In genomic region chr19:15197275-15198005, GRCh38 we compare ENCODE assay signal across 13 cellular contexts. TPM values are rescaled to one million over a fixed set of nuclear protein-coding genes. Genes with fewer than 3 reads are reported as not detected.
DNase-seq lines count a peak whose midpoint lies in the region; ATAC-seq and TF ChIP-seq lines count a peak whose summit lies in the region.
"Had no signal": no experiment of that assay in that cellular context is flagged by ENCODE, and none has a peak within 500 bp of the region (broad histone marks: within the 10 kb centered on the region; RNA-seq: fewer than 3 reads in every experiment).

No MANE protein-coding gene starts in this region.

- H3K27ac ChIP-seq in BLaER1 (peak overlapping the region; percentile 94), HEK293 (ENCODE audit: extremely low read depth, low read depth, low read length) (no peak overlapping the region), SJCRH30 (peak overlapping the region; percentile 66), esophagus muscularis mucosa (replicated peaks in 1 of 4) (peak overlapping the region in 1 of 4 donors; percentile 1), brain microvascular endothelial cell (no peak overlapping the region)

- H3K4me2 ChIP-seq in BLaER1 = peak overlapping the region; percentile 95

- no peaks in the 10 kb centered on the region for H3K27me3 ChIP-seq in BLaER1
- no peaks in the 10 kb centered on the region for H3K27me3 ChIP-seq in SJCRH30
- H3K27me3 ChIP-seq in esophagus muscularis mucosa = peaks cover 6 to 89% (median 40%) of the 10 kb centered on the region in 4 donors
- H3K27me3 ChIP-seq in brain microvascular endothelial cell (replicated peaks) = no peaks in the 10 kb centered on the region

- H3K9ac ChIP-seq in BLaER1 = peak overlapping the region; percentile 70

- TF ChIP-seq EP300 in esophagus muscularis mucosa (IDR thresholded peaks at IDR 0.05) = no peak

- intact Hi-C loops in esophagus muscularis mucosa (cut with DNase I) = no loop called here

- H3K9me3 ChIP-seq in BLaER1 (no peaks in the 10 kb centered on the region), HEK293 (ENCODE audit: control insufficient read depth, insufficient read depth, low read depth, low read length) (no peaks in the 10 kb centered on the region), SJCRH30 (replicated peaks) (no peaks in the 10 kb centered on the region), esophagus muscularis mucosa (no peaks in the 10 kb centered on the region)

- DNase-seq in SJCRH30 (peak; percentile 98 to 99), myocyte (ENCODE audit: low read depth) (peak; percentile 88), SW480 (ENCODE audit: low spot score) (no peak), esophagus muscularis mucosa (ENCODE audit: extremely low spot score) (no peak), brain microvascular endothelial cell (no peak)
- DNase-seq: activated B cell treated with CpG ODN at 0.5 μM for 24 hours; activated naive CD4-positive, alpha-beta T cell treated with Interleukin-2 at 50 U/mL for 16 hours; stimulated activated CD4-positive, alpha-beta T cell treated with anti-CD3 and anti-CD28 coated beads, Interleukin-2, amount 100 ng/mL, for 48 hours had no signal

- TF ChIP-seq CTCF in HEK293 (tag by site-specific recombination; IDR thresholded peaks at IDR 0.05) = no peak
- TF ChIP-seq CTCF in esophagus muscularis mucosa (IDR thresholded peaks at IDR 0.05) = no peak
- no peak for TF ChIP-seq CTCF in brain microvascular endothelial cell (IDR thresholded peaks at IDR 0.05; ENCODE audit: low read depth, low read length, missing control alignments)

- H3K4me3 ChIP-seq in BLaER1 (peak overlapping the region; percentile 96; the same call in 1 of the 2 replicates), HEK293 (ENCODE audit: low read depth, low read length) (no peak overlapping the region), SJCRH30 (no peak overlapping the region), esophagus muscularis mucosa (peak overlapping the region in 1 of 4 donors; percentile 4), brain microvascular endothelial cell (ENCODE audit: low read depth, low read length) (no peak overlapping the region)

- peaks cover 67% of the 10 kb centered on the region for H3K4me1 ChIP-seq in BLaER1
- H3K4me1 ChIP-seq in HEK293 (ENCODE audit: control insufficient read depth, insufficient read depth, low read length) = no peaks in the 10 kb centered on the region
- H3K4me1 ChIP-seq in SJCRH30 = peaks cover 18% of the 10 kb centered on the region
- H3K4me1 ChIP-seq in esophagus muscularis mucosa = peaks cover 13 to 46% (median 29%) of the 10 kb centered on the region in 4 donors

- no peak for TF ChIP-seq POLR2A in esophagus muscularis mucosa (IDR thresholded peaks at IDR 0.05; ENCODE audit: low read depth)

- in situ Hi-C loops in brain microvascular endothelial cell (cut with HindIII; ENCODE audit: low pct_ligation_motif_present, low sequenced_read_pairs) = no loop called here

- POLR2A ChIA-PET in HEK293 (lab: Yijun Ruan, JAX) = interaction anchor here (0.5 kb wide), 1 partner anchor 217 kb away, joined by 3 read pairs; no protein-coding TSS in a partner anchor

- peaks cover 64% of the 10 kb centered on the region for H4K20me1 ChIP-seq in BLaER1

- 11% methylated on average over 3 of the region's 15 CpGs for WGBS in esophagus muscularis mucosa

- H3K36me3 ChIP-seq in BLaER1 = peaks cover 32% of the 10 kb centered on the region
- peaks cover 0 to 35% of the 10 kb centered on the region in 2 experiments; a peak in 2 of 3 replicates for H3K36me3 ChIP-seq in HEK293 (ENCODE audit: control insufficient read depth in 2 of 2, insufficient read depth in 1 of 2, low read length in 2 of 2)
- H3K36me3 ChIP-seq in SJCRH30 = no peaks in the 10 kb centered on the region; the same call in 1 of the 2 replicates
- H3K36me3 ChIP-seq in esophagus muscularis mucosa = no peaks in the 10 kb centered on the region
- H3K36me3 ChIP-seq in brain microvascular endothelial cell (replicated peaks) = peaks cover 11% of the 10 kb centered on the region

- ATAC-seq in HG03439 (IDR thresholded peaks at IDR 0.05; ENCODE audit: unreplicated experiment) = no peak

- CTCF ChIA-PET in HEK293 (lab: Yijun Ruan, JAX) = no interaction called here

TF ChIP-seq in HEK293, 187 proteins besides CTCF, POLR2A, EP300 and RAD21:
- peak; percentile 60; the same call in 1 of the 2 replicates for TF ChIP-seq GLIS1 (tag by site-specific recombination; IDR thresholded peaks at IDR 0.05)
- TF ChIP-seq ZNF518A (tag by site-specific recombination; conservative IDR thresholded peaks at IDR 0.05; ENCODE audit: low read depth) = no peak
- peak; percentile 54 for TF ChIP-seq ZFHX2 (tag by site-specific recombination; conservative IDR thresholded peaks at IDR 0.05)
- TF ChIP-seq EGR2 (tag by site-specific recombination; IDR thresholded peaks at IDR 0.05; ENCODE audit: low read depth) = 0 out of 2 replicates have a peak, but pooled peaks have one; percentile 8

RNA-seq across cellular contexts. Expression of gene NOTCH3, which starts 3.4 kb away (rescaled TPM):
- total RNA-seq in SJCRH30 (2014; rRNA removed; shearing (Covaris generic)) = 43.7 and 48.2 TPM in 2 replicates
- total RNA-seq in myocyte (76.1 and 159 TPM in 2 replicates), esophagus muscularis mucosa (10 to 100 TPM; 19.9 to 78.7 (median 49.1) TPM)
- polyA plus RNA-seq in myocyte (2012) = 29.4 TPM
- total RNA-seq: activated B cell treated with CpG ODN at 0.5 μM for 24 hours had no signal

RNA-seq across cellular contexts. Expression of gene EPHX3, which starts 34.8 kb away (rescaled TPM):
- total RNA-seq in SJCRH30 (2014; rRNA removed; shearing (Covaris generic)) = 0.18 TPM in 1 of 2 replicates, not detected in the other
- 0.16 TPM in 1 of 2 replicates, not detected in the other for total RNA-seq in myocyte
- polyA plus RNA-seq in myocyte (2012) = 0.14 TPM
- 1 to 10 TPM in 1 of 4 donors, not detected in 3; 1.6 TPM for total RNA-seq in esophagus muscularis mucosa
- total RNA-seq: activated B cell treated with CpG ODN at 0.5 μM for 24 hours, dermis microvascular lymphatic vessel endothelial cell, temporal lobe had no signal

Comparison
In these comparisons a context has a peak if more than half of its experiments do, and no peak if none do; other contexts are left out.
1. H3K27ac ChIP-seq: peak in BLaER1 (single experiment) and SJCRH30 (single experiment); none in HEK293 (single experiment) and brain microvascular endothelial cell (single experiment).
2. DNase-seq: peak in SJCRH30 (2 of 2) and myocyte (single experiment); none in SW480 (single experiment), esophagus muscularis mucosa (single experiment) and brain microvascular endothelial cell (single experiment).